ENCODE assay signal across 1 cellular context in genomic region chr3:149233323-149233722, GRCh38.
TF ChIP-seq lines count a peak whose summit lies in the region.

No MANE protein-coding gene starts in this region.

TF ChIP-seq in SK-N-SH, 30 proteins besides CTCF, POLR2A, EP300 and RAD21 (continued from another document):
- TF ChIP-seq MEF2A (IDR thresholded peaks at IDR 0.05; ENCODE audit: borderline replicate concordance, low read depth), result no peak
- no peak for TF ChIP-seq RXRA (IDR thresholded peaks at IDR 0.05; ENCODE audit: borderline replicate concordance, low read depth)
- TF ChIP-seq YY1 (IDR thresholded peaks at IDR 0.05; ENCODE audit: low read depth), result no peak
- TF ChIP-seq REST (IDR thresholded peaks at IDR 0.05; ENCODE audit: low read depth, low read length), result no peak
- TF ChIP-seq TEAD4 (IDR thresholded peaks at IDR 0.05; ENCODE audit: borderline replicate concordance, insufficient read depth), result no peak
- TF ChIP-seq RFX5 (IDR thresholded peaks at IDR 0.05; ENCODE audit: low read length), result no peak
- TF ChIP-seq RCOR1 (IDR thresholded peaks at IDR 0.05; ENCODE audit: low read length), result no peak
- TF ChIP-seq SMC3 (IDR thresholded peaks at IDR 0.05; ENCODE audit: low read depth, low read length), result no peak
- TF ChIP-seq, protein P1, sequence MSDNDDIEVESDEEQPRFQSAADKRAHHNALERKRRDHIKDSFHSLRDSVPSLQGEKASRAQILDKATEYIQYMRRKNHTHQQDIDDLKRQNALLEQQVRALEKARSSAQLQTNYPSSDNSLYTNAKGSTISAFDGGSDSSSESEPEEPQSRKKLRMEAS (IDR thresholded peaks at IDR 0.05; ENCODE audit: low read depth), result no peak
- no peak for TF ChIP-seq TAF1 (IDR thresholded peaks at IDR 0.05; ENCODE audit: borderline replicate concordance, low read depth, low read length)
